13 cellular contexts compared by ENCODE assay signal in the genomic region with DNA sequence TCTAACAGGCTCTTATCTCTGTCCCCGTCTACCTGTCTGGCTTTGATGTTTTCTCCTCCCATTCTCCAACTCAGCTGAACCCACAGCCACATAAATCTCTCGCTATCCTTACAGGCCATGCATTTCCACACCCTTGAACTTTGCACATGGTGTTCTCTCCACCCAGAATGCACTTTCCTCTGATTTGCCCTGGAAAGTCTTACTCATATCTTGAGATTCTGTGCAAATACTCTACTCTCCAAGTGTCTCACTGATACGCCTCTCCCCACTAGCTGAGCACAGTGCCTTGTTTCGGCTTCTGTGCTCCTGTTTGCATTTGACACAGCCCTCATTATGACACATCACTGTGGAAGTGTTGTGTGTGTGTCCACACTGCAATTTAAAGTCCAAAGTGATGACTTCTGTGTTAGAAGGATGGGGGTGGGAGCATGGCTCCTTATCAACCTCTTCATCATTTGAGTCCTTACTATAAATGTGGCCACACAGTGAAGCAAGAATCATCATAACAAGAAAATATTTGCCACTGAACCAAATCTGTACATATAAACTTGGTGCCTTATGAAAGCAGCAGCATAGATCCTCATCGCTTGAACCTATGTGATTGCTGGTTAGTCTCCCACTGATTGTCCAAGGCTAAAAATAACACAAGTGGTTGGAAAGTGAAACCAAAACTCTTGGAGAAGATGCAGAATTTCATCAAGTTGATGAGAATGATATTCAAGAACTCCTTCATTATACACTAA. TPM values are rescaled to one million over a fixed set of nuclear protein-coding genes. Genes with fewer than 3 reads are reported as not detected.
DNase-seq lines count a peak whose midpoint lies in the region; ATAC-seq, FAIRE-seq and TF ChIP-seq lines count a peak whose summit lies in the region.
"Had no signal": no experiment of that assay in that cellular context is flagged by ENCODE, and none has a peak within 500 bp of the region (broad histone marks: within the 10 kb centered on the region; RNA-seq: fewer than 3 reads in every experiment).

No MANE protein-coding gene starts in this region.

- no peak for TF ChIP-seq POLR2A in K562 (conservative IDR thresholded peaks at IDR 0.05)

- TF ChIP-seq EP300 in K562 (IDR thresholded peaks at IDR 0.05; ENCODE audit: low read length): no peak

- WGBS in K562 (ENCODE audit: insufficient coverage, low coverage, missing lambda C conversion rate): 8% methylated on average over 5 of the region's 5 CpGs

- H3K79me2 ChIP-seq in K562 (ENCODE audit: control insufficient read depth, insufficient read depth, low read length): peaks cover 2% of the 10 kb centered on the region; the same call in 1 of the 3 replicates

- H3K4me1 ChIP-seq in K562 (replicated peaks in 1 of 2; ENCODE audit: control insufficient read depth in 2 of 2, insufficient read depth in 2 of 2, low read length in 2 of 2) (peaks cover 3 to 12% of the 10 kb centered on the region in 2 experiments; a peak in 4 of 5 replicates), muscle layer of duodenum (ENCODE audit: control insufficient read depth in 1 of 2, insufficient read depth in 2 of 2, low read length in 2 of 2) (peaks cover 3 to 12% of the 10 kb centered on the region in 2 donors)

- peak; percentile 35 for FAIRE-seq in K562 (lab: Jason Lieb, UNC)

- H4K20me1 ChIP-seq in K562 (replicated peaks; ENCODE audit: control insufficient read depth, insufficient read depth, low read length): no peaks in the 10 kb centered on the region

- in situ Hi-C loops in K562 (cut with MboI): no loop called here

- H3K4me3 ChIP-seq in K562: no peak overlapping the region
- no peak overlapping the region for H3K4me3 ChIP-seq in muscle layer of duodenum (ENCODE audit: low read depth in 1 of 2, low read length in 2 of 2)
- no peak overlapping the region for H3K4me3 ChIP-seq in H7 (ENCODE audit: insufficient read depth, low read depth, low read length)
- H3K4me3 ChIP-seq: ovary had no signal

- peaks cover 9 to 11% of the 10 kb centered on the region in 2 donors for H3K4me1 Mint-ChIP-seq in effector memory CD8-positive, alpha-beta T cell (ENCODE audit: low read depth in 2 of 2)

- CTCF ChIA-PET in K562 (lab: Yijun Ruan, JAX; ENCODE audit: low intra/inter-chr PET ratio): no interaction called here

- no peak for TF ChIP-seq CTCF in K562 (IDR thresholded peaks at IDR 0.05 in 2 of 3, conservative IDR thresholded peaks at IDR 0.05 in 1 of 3; ENCODE audit: insufficient read depth in 2 of 3, low read depth in 1 of 3, low read length in 3 of 3)

- H3K36me3 ChIP-seq in K562 (ENCODE audit: control insufficient read depth, insufficient read depth, low read length) (no peaks in the 10 kb centered on the region), muscle layer of duodenum (ENCODE audit: control insufficient read depth in 1 of 2, insufficient read depth in 2 of 2, low read length in 2 of 2) (no peaks in the 10 kb centered on the region), H7 (replicated peaks; ENCODE audit: control insufficient read depth, insufficient read depth, low read length) (no peaks in the 10 kb centered on the region)
- H3K36me3 ChIP-seq: ovary had no signal

- H3K27ac ChIP-seq in K562 (ENCODE audit: extremely low read depth, low read depth, low read length) (no peak overlapping the region), muscle layer of duodenum (ENCODE audit: low read length) (peak overlapping the region; percentile 7)
- H3K27ac ChIP-seq: ovary had no signal

- H3K27me3 ChIP-seq in K562 (ENCODE audit: control insufficient read depth in 2 of 2, insufficient read depth in 2 of 2, low read length in 2 of 2) (peaks cover 16 to 17% of the 10 kb centered on the region in 2 experiments), muscle layer of duodenum (ENCODE audit: low read depth, low read length) (no peaks in the 10 kb centered on the region), H7 (ENCODE audit: control insufficient read depth, insufficient read depth, low read length) (no peaks in the 10 kb centered on the region; the same call in 1 of the 2 replicates)
- H3K27me3 ChIP-seq: ovary had no signal

- no peak overlapping the region; the same call in 1 of the 2 replicates for H3K4me2 ChIP-seq in K562 (ENCODE audit: insufficient read depth, low read length)

- no peak overlapping the region for H3K9ac ChIP-seq in K562 (ENCODE audit: insufficient read depth in 1 of 2, low read depth in 2 of 2, low read length in 2 of 2)

- POLR2A ChIA-PET in K562 (lab: Yijun Ruan, JAX): interaction anchor here (0.6 to 1.4 kb wide), 3 partner anchors 16 to 767 kb away, joined by 3 to 5 read pairs (median 3); partner anchors contain the start of gene ATP5F1E

- no peak for TF ChIP-seq RAD21 in K562 (CRISPR knock-in tag; conservative IDR thresholded peaks at IDR 0.05 in 1 of 2, IDR thresholded peaks at IDR 0.05 in 1 of 2)

- peak; percentile 51 to 64 for ATAC-seq in activated CD4-positive, CD25-positive, alpha-beta regulatory T cell treated with anti-CD3 and anti-CD28 coated beads, Interleukin-2, amount 50 U/mL, for 24 hours
- peak; percentile 43; the same call in 2 of the 3 replicates for ATAC-seq in K562
- no peak for ATAC-seq in effector memory CD8-positive, alpha-beta T cell (replicated peaks)
- ATAC-seq: Right ventricle myocardium inferior had no signal

- no peak for DNase-seq in activated CD4-positive, CD25-positive, alpha-beta regulatory T cell treated with anti-CD3 and anti-CD28 coated beads, Interleukin-2, amount 50 U/mL, for 72 hours
- DNase-seq in HT-29 (ENCODE audit: low spot score) (peak; percentile 87), K562 (ENCODE audit: extremely low read depth in 1 of 4, low spot score in 3 of 4) (peak in 2 of 4 experiments; percentile 12 to 29), H7 (no peak), NCI-H2196 treated with DMSO at 0.1 percent for 48 hours (lab: John Stamatoyannopoulos, UW; ENCODE audit: unreplicated experiment) (no peak)
- no peak for DNase-seq in effector memory CD8-positive, alpha-beta T cell
- DNase-seq: ovary had no signal

- H3K4me3 Mint-ChIP-seq in effector memory CD8-positive, alpha-beta T cell: no peak overlapping the region

- no peak overlapping the region for H3K27ac Mint-ChIP-seq in effector memory CD8-positive, alpha-beta T cell

- intact Hi-C loops in K562 (cut with micrococcal nuclease): no loop called here

- no peak overlapping the region for H2AFZ ChIP-seq in K562 (ENCODE audit: low read depth, low read length)

- H3K9me3 ChIP-seq in K562 (replicated peaks; ENCODE audit: control insufficient read depth, insufficient read depth, low read depth, low read length) (no peaks in the 10 kb centered on the region), muscle layer of duodenum (ENCODE audit: control insufficient read depth in 1 of 2, low read length in 2 of 2) (no peaks in the 10 kb centered on the region)
- H3K9me3 ChIP-seq: ovary had no signal

- peaks cover 38 to 48% of the 10 kb centered on the region in 2 donors for H3K27me3 Mint-ChIP-seq in effector memory CD8-positive, alpha-beta T cell

- BruUV-seq in K562 (replicated peaks; lab: Mats Ljungman, UMichigan): no TSS peak

- no peaks in the 10 kb centered on the region for H3K9me1 ChIP-seq in K562 (ENCODE audit: control insufficient read depth, insufficient read depth, low read length)

- H3K9me3 Mint-ChIP-seq in effector memory CD8-positive, alpha-beta T cell: no peaks in the 10 kb centered on the region

- H3K36me3 Mint-ChIP-seq in effector memory CD8-positive, alpha-beta T cell (ENCODE audit: insufficient read depth): peaks cover 5% of the 10 kb centered on the region
- H3K36me3 Mint-ChIP-seq: brain had no signal

RNA-seq across cellular contexts. Expression of gene PRELID3B, which starts 5.5 kb away (rescaled TPM):
- total RNA-seq in HT-29 (2014; rRNA removed; shearing (Covaris generic)): 129 and 139 TPM in 2 replicates
- total RNA-seq in K562 (2011; cell fraction: chromatin; rRNA removed; ENCODE audit: low replicate concordance): 17.7 and 24.8 TPM in 2 replicates
- 16.8 and 22.2 TPM in 2 replicates for total RNA-seq in K562 (2011; cell fraction: nucleolus; rRNA removed)
- total RNA-seq in K562 (2011; cell fraction: nucleoplasm; rRNA removed): 28.7 and 35.0 TPM in 2 replicates
- total RNA-seq in K562 (2014; rRNA removed): 90.3 and 96.8 TPM in 2 replicates
- total RNA-seq in K562 (2014; rRNA removed; fragmentation: Illumina TruSeq; extraction: Trizol): 136 and 140 TPM in 2 replicates
- 112 and 120 TPM in 2 replicates for total RNA-seq in K562 (2015; rRNA removed; fragmentation: Illumina TruSeq; extraction: Trizol)
- total RNA-seq in K562 (2021): 99.5 and 105 TPM in 2 replicates
- polyA plus RNA-seq in K562 (2011; rRNA removed): 83.6 and 96.0 TPM in 2 replicates
- polyA plus RNA-seq in K562 (2011; cell fraction: cytosol; rRNA removed): 20.1 and 42.7 TPM in 2 replicates
- polyA plus RNA-seq in K562 (2011; cell fraction: nucleus; rRNA removed): 74.4 and 76.8 TPM in 2 replicates
- 58.3 and 91.4 TPM in 2 replicates for polyA plus RNA-seq in K562 (2012)
- 91.7 and 101 TPM in 2 replicates for polyA plus RNA-seq in K562 (2014; fragmentation: Illumina TruSeq; extraction: Trizol)
- polyA plus RNA-seq in K562 (2014; fragmentation: Nextera tagmentation; extraction: Ambion mirVana): 100 to 1,000 TPM; 156 to 186 TPM
- 77.0 and 81.2 TPM in 2 replicates for polyA plus RNA-seq in K562 (2014; rRNA removed)
- 151 and 154 TPM in 2 replicates for polyA minus RNA-seq in K562 (2011; rRNA and poly(A)+ RNA removed)
- polyA minus RNA-seq in K562 (2011; cell fraction: cytosol; rRNA and poly(A)+ RNA removed): 93.2 and 97.4 TPM in 2 replicates
- 28.1 and 43.1 TPM in 2 replicates for polyA minus RNA-seq in K562 (2011; cell fraction: nucleus; rRNA and poly(A)+ RNA removed)
- total RNA-seq in H7 (2014; rRNA removed; shearing (Covaris generic)): 29.5 and 36.3 TPM in 2 replicates

RNA-seq across cellular contexts. Expression of gene ATP5F1E, which starts 16.0 kb away (rescaled TPM):
- 45.1 and 47.4 TPM in 2 replicates for total RNA-seq in HT-29 (2014; rRNA removed; shearing (Covaris generic))
- 19.6 and 60.1 TPM in 2 replicates for total RNA-seq in K562 (2011; cell fraction: chromatin; rRNA removed; ENCODE audit: low replicate concordance)
- 23.8 and 27.5 TPM in 2 replicates for total RNA-seq in K562 (2011; cell fraction: nucleolus; rRNA removed)
- total RNA-seq in K562 (2011; cell fraction: nucleoplasm; rRNA removed): 49.5 and 88.6 TPM in 2 replicates
- total RNA-seq in K562 (2014; rRNA removed) (49.4 and 64.1 TPM in 2 replicates), K562 (2014; rRNA removed; fragmentation: Illumina TruSeq; extraction: Trizol) (113 and 123 TPM in 2 replicates), K562 (2015; rRNA removed; fragmentation: Illumina TruSeq; extraction: Trizol) (98.7 and 109 TPM in 2 replicates), K562 (2021) (125 and 146 TPM in 2 replicates)
- polyA plus RNA-seq in K562 (2011; rRNA removed) (140 and 167 TPM in 2 replicates), K562 (2014; fragmentation: Illumina TruSeq; extraction: Trizol) (60.3 and 67.7 TPM in 2 replicates), K562 (2014; fragmentation: Nextera tagmentation; extraction: Ambion mirVana) (100 to 1,000 TPM; 161 to 162 TPM), K562 (2014; rRNA removed) (109 and 117 TPM in 2 replicates)
- 16.9 and 37.2 TPM in 2 replicates for polyA plus RNA-seq in K562 (2011; cell fraction: cytosol; rRNA removed)
- polyA plus RNA-seq in K562 (2011; cell fraction: nucleus; rRNA removed): 32.8 and 51.1 TPM in 2 replicates
- 66.6 and 187 TPM in 2 replicates for polyA plus RNA-seq in K562 (2012)
- 36.3 and 47.6 TPM in 2 replicates for polyA minus RNA-seq in K562 (2011; rRNA and poly(A)+ RNA removed)
- 19.7 and 24.7 TPM in 2 replicates for polyA minus RNA-seq in K562 (2011; cell fraction: cytosol; rRNA and poly(A)+ RNA removed)
- polyA minus RNA-seq in K562 (2011; cell fraction: nucleus; rRNA and poly(A)+ RNA removed): 53.0 and 99.3 TPM in 2 replicates
- 14.3 and 16.4 TPM in 2 replicates for total RNA-seq in H7 (2014; rRNA removed; shearing (Covaris generic))

RNA-seq across cellular contexts. Expression of gene TUBB1, which starts 28.9 kb away (rescaled TPM):
- 0.03 and 0.13 TPM in 2 replicates for total RNA-seq in HT-29 (2014; rRNA removed; shearing (Covaris generic))
- total RNA-seq in K562 (2011; cell fraction: chromatin; rRNA removed; ENCODE audit: low replicate concordance): 1.4 and 3.2 TPM in 2 replicates
- 1.7 and 2.1 TPM in 2 replicates for total RNA-seq in K562 (2011; cell fraction: nucleolus; rRNA removed)
- total RNA-seq in K562 (2011; cell fraction: nucleoplasm; rRNA removed): 2.0 and 2.8 TPM in 2 replicates
- total RNA-seq in K562 (2014; rRNA removed) (1.7 and 2.1 TPM in 2 replicates), K562 (2014; rRNA removed; fragmentation: Illumina TruSeq; extraction: Trizol) (2.3 and 2.8 TPM in 2 replicates), K562 (2015; rRNA removed; fragmentation: Illumina TruSeq; extraction: Trizol) (2.0 and 2.4 TPM in 2 replicates), K562 (2021) (1.9 and 3.9 TPM in 2 replicates)
- polyA plus RNA-seq in K562 (2011; rRNA removed) (1.1 and 3.6 TPM in 2 replicates), K562 (2014; fragmentation: Illumina TruSeq; extraction: Trizol) (3.1 and 4.1 TPM in 2 replicates), K562 (2014; fragmentation: Nextera tagmentation; extraction: Ambion mirVana) (1 to 10 TPM; 1.5 to 1.6 TPM), K562 (2014; rRNA removed) (1.9 and 3.0 TPM in 2 replicates)
- polyA plus RNA-seq in K562 (2011; cell fraction: cytosol; rRNA removed): 0.69 and 3.4 TPM in 2 replicates
- 0.51 and 1.8 TPM in 2 replicates for polyA plus RNA-seq in K562 (2011; cell fraction: nucleus; rRNA removed)
- polyA plus RNA-seq in K562 (2012): 2.3 and 3.8 TPM in 2 replicates
- 1.6 and 4.3 TPM in 2 replicates for polyA minus RNA-seq in K562 (2011; rRNA and poly(A)+ RNA removed)
- 0.64 and 1.7 TPM in 2 replicates for polyA minus RNA-seq in K562 (2011; cell fraction: cytosol; rRNA and poly(A)+ RNA removed)
- polyA minus RNA-seq in K562 (2011; cell fraction: nucleus; rRNA and poly(A)+ RNA removed): 0.89 and 1.3 TPM in 2 replicates
- total RNA-seq in H7 (2014; rRNA removed; shearing (Covaris generic)): not detected in 2 replicates
- total RNA-seq: A673, G401 had no signal

RNA-seq across cellular contexts. Expression of gene CTSZ, which starts 41.1 kb away (rescaled TPM):
- 420 and 441 TPM in 2 replicates for total RNA-seq in HT-29 (2014; rRNA removed; shearing (Covaris generic))
- 52.6 and 123 TPM in 2 replicates for total RNA-seq in K562 (2011; cell fraction: chromatin; rRNA removed; ENCODE audit: low replicate concordance)
- 146 and 149 TPM in 2 replicates for total RNA-seq in K562 (2011; cell fraction: nucleolus; rRNA removed)
- 120 and 126 TPM in 2 replicates for total RNA-seq in K562 (2011; cell fraction: nucleoplasm; rRNA removed)
- 73.2 and 83.8 TPM in 2 replicates for total RNA-seq in K562 (2014; rRNA removed)
- total RNA-seq in K562 (2014; rRNA removed; fragmentation: Illumina TruSeq; extraction: Trizol): 62.6 and 63.8 TPM in 2 replicates
- total RNA-seq in K562 (2015; rRNA removed; fragmentation: Illumina TruSeq; extraction: Trizol): 82.8 and 82.9 TPM in 2 replicates
- total RNA-seq in K562 (2021): 84.7 and 97.7 TPM in 2 replicates
- 83.8 and 93.1 TPM in 2 replicates for polyA plus RNA-seq in K562 (2011; rRNA removed)
- polyA plus RNA-seq in K562 (2011; cell fraction: cytosol; rRNA removed): 81.2 and 107 TPM in 2 replicates
- polyA plus RNA-seq in K562 (2011; cell fraction: nucleus; rRNA removed): 54.7 and 64.6 TPM in 2 replicates
- polyA plus RNA-seq in K562 (2012): 79.3 and 95.2 TPM in 2 replicates
- polyA plus RNA-seq in K562 (2014; fragmentation: Illumina TruSeq; extraction: Trizol): 123 and 143 TPM in 2 replicates
- polyA plus RNA-seq in K562 (2014; fragmentation: Nextera tagmentation; extraction: Ambion mirVana): 1 to 10 TPM; 1.6 to 5.3 TPM
- polyA plus RNA-seq in K562 (2014; rRNA removed): 96.2 and 107 TPM in 2 replicates
- polyA minus RNA-seq in K562 (2011; rRNA and poly(A)+ RNA removed): 59.9 and 68.2 TPM in 2 replicates
- polyA minus RNA-seq in K562 (2011; cell fraction: cytosol; rRNA and poly(A)+ RNA removed): 34.4 and 34.8 TPM in 2 replicates
- 24.1 and 25.5 TPM in 2 replicates for polyA minus RNA-seq in K562 (2011; cell fraction: nucleus; rRNA and poly(A)+ RNA removed)
- total RNA-seq in H7 (2014; rRNA removed; shearing (Covaris generic)): 12.9 and 19.7 TPM in 2 replicates
- total RNA-seq: G401 had no signal
